In genomic region chr1:225919906-225920305, GRCh38 we compare ENCODE assay signal across 9 cellular contexts. TPM values are rescaled to one million over a fixed set of nuclear protein-coding genes. Genes with fewer than 3 reads are reported as not detected.
DNase-seq lines count a peak whose midpoint lies in the region; ATAC-seq, FAIRE-seq and TF ChIP-seq lines count a peak whose summit lies in the region.
"Had no signal": no experiment of that assay in that cellular context is flagged by ENCODE, and none has a peak within 500 bp of the region (broad histone marks: within the 10 kb centered on the region; RNA-seq: fewer than 3 reads in every experiment).

No MANE protein-coding gene starts in this region.

- intact Hi-C loops in gastrocnemius medialis (cut with DNase I; ENCODE audit: low total_unique reads) = no loop called here

- no peak for TF ChIP-seq POLR2A in gastrocnemius medialis (IDR thresholded peaks at IDR 0.05)

- peaks cover 46% of the 10 kb centered on the region for H3K4me1 Mint-ChIP-seq in stimulated activated naive CD8-positive, alpha-beta T cell treated with anti-CD3 and anti-CD28 coated beads, Interleukin-15, amount 100 ng/mL, for 72 hours
- H3K4me1 Mint-ChIP-seq in T-helper 2 cell treated with Interferon-gamma antibody and Interleukin-4, amounts not matched to agents 5 μg/mL and 100 μg/mL, for 36 hours (ENCODE audit: low read depth) = peaks cover 22% of the 10 kb centered on the region

- H3K4me1 ChIP-seq in gastrocnemius medialis = peaks cover 15 to 16% of the 10 kb centered on the region in 2 donors

- peak overlapping the region in 1 of 2 donors; percentile 88 for H3K27ac Mint-ChIP-seq in stimulated activated naive CD8-positive, alpha-beta T cell treated with anti-CD3 and anti-CD28 coated beads, Interleukin-15, amount 100 ng/mL, for 72 hours
- H3K27ac Mint-ChIP-seq in T-helper 2 cell treated with Interferon-gamma antibody and Interleukin-4, amounts not matched to agents 5 μg/mL and 100 μg/mL, for 36 hours = peak overlapping the region; percentile 55

- no peaks in the 10 kb centered on the region for H3K9me3 ChIP-seq in gastrocnemius medialis

- peak in 1 of 2 donors; percentile 44 for DNase-seq in stimulated activated naive CD8-positive, alpha-beta T cell treated with anti-CD3 and anti-CD28 coated beads, Interleukin-15, amount 100 ng/mL, for 72 hours
- DNase-seq in stimulated activated naive CD8-positive, alpha-beta T cell treated with anti-CD3 and anti-CD28 coated beads, Interleukin-15, Interleukin-2, amounts not matched to agents 100 U/mL and 50 U/mL, for 24 hours = no peak
- DNase-seq in T-helper 2 cell treated with Interferon-gamma antibody and Interleukin-4, amounts not matched to agents 5 μg/mL and 100 μg/mL, for 36 hours (ENCODE audit: low spot score) = no peak
- DNase-seq in fibroblast of villous mesenchyme (ENCODE audit: low read depth) (peak; percentile 47), gastrocnemius medialis (peak; percentile 29 to 42), GDM1 (lab: John Stamatoyannopoulos, UW) (no peak), SKM-1 treated with dmso at 0.1 percent for 144 hours (lab: John Stamatoyannopoulos, UW; ENCODE audit: unreplicated experiment) (no peak), GM19239 (ENCODE audit: insufficient read length, low spot score) (no peak)

- no peaks in the 10 kb centered on the region for H3K27me3 Mint-ChIP-seq in stimulated activated naive CD8-positive, alpha-beta T cell treated with anti-CD3 and anti-CD28 coated beads, Interleukin-15, amount 100 ng/mL, for 72 hours
- H3K27me3 Mint-ChIP-seq in T-helper 2 cell treated with Interferon-gamma antibody and Interleukin-4, amounts not matched to agents 5 μg/mL and 100 μg/mL, for 36 hours (ENCODE audit: low read depth) = no peaks in the 10 kb centered on the region

- H3K4me3 ChIP-seq in fibroblast of villous mesenchyme (ENCODE audit: low read depth, low read length) = no peak overlapping the region
- no peak overlapping the region for H3K4me3 ChIP-seq in gastrocnemius medialis

- peak overlapping the region in 1 of 4 donors; percentile 11 for H3K27ac ChIP-seq in gastrocnemius medialis

- peaks cover 0 to 42% of the 10 kb centered on the region in 2 donors for H3K36me3 ChIP-seq in gastrocnemius medialis

- no peaks in the 10 kb centered on the region for H3K27me3 ChIP-seq in gastrocnemius medialis

- H3K9me3 Mint-ChIP-seq in stimulated activated naive CD8-positive, alpha-beta T cell treated with anti-CD3 and anti-CD28 coated beads, Interleukin-15, amount 100 ng/mL, for 72 hours = no peaks in the 10 kb centered on the region
- no peaks in the 10 kb centered on the region for H3K9me3 Mint-ChIP-seq in T-helper 2 cell treated with Interferon-gamma antibody and Interleukin-4, amounts not matched to agents 5 μg/mL and 100 μg/mL, for 36 hours

- no peak for FAIRE-seq in GM19239 (lab: Jason Lieb, UNC)
- FAIRE-seq: GM18507 had no signal

- no peak for ATAC-seq in stimulated activated naive CD8-positive, alpha-beta T cell treated with anti-CD3 and anti-CD28 coated beads, Interleukin-15, amount 100 ng/mL, for 72 hours
- ATAC-seq in stimulated activated naive CD8-positive, alpha-beta T cell treated with anti-CD3 and anti-CD28 coated beads, Interleukin-15, Interleukin-2, amounts not matched to agents 100 U/mL and 50 U/mL, for 24 hours = no peak
- ATAC-seq in gastrocnemius medialis = no peak

- in situ Hi-C loops in gastrocnemius medialis (cut with MboI; ENCODE audit: low sequenced_read_pairs in 4 of 4) = loop anchor here in 2 of 4 donors (10.0 kb wide), 2 partner anchors 145 to 445 kb away; partner anchors contain the start of gene SRP9 (in 2 of the 2)

- TF ChIP-seq CTCF in fibroblast of villous mesenchyme (IDR thresholded peaks at IDR 0.05; ENCODE audit: insufficient read depth, low read depth, low read length) (no peak), gastrocnemius medialis (IDR thresholded peaks at IDR 0.05 in 4 of 5, conservative IDR thresholded peaks at IDR 0.05 in 1 of 5) (no peak)

- peak overlapping the region; percentile 42 to 69 for H3K4me3 Mint-ChIP-seq in stimulated activated naive CD8-positive, alpha-beta T cell treated with anti-CD3 and anti-CD28 coated beads, Interleukin-15, amount 100 ng/mL, for 72 hours
- peak overlapping the region; percentile 5 for H3K4me3 Mint-ChIP-seq in T-helper 2 cell treated with Interferon-gamma antibody and Interleukin-4, amounts not matched to agents 5 μg/mL and 100 μg/mL, for 36 hours

- H3K36me3 Mint-ChIP-seq in T-helper 2 cell treated with Interferon-gamma antibody and Interleukin-4, amounts not matched to agents 5 μg/mL and 100 μg/mL, for 36 hours (ENCODE audit: low read depth) = peaks cover 50% of the 10 kb centered on the region

RNA-seq across cellular contexts. Expression of gene PYCR2, which starts 4.1 kb away (rescaled TPM):
- total RNA-seq in fibroblast of villous mesenchyme (28.0 and 36.7 TPM in 2 replicates), gastrocnemius medialis (10 to 100 TPM; 31.9 to 50.3 (median 42.5) TPM)

RNA-seq across cellular contexts. Expression of gene LEFTY2, which starts 21.1 kb away (rescaled TPM):
- total RNA-seq in fibroblast of villous mesenchyme = under 0.01 TPM in 1 of 2 replicates, not detected in the other
- under 1 TPM in 1 of 4 donors, not detected in 3; 0.20 TPM for total RNA-seq in gastrocnemius medialis

RNA-seq across cellular contexts. Expression of gene LEFTY1, which starts 31.0 kb away (rescaled TPM):
- total RNA-seq in fibroblast of villous mesenchyme (0.32 TPM in 1 of 2 replicates, not detected in the other), gastrocnemius medialis (under 1 TPM in 1 of 4 donors, not detected in 3; 0.97 TPM)

RNA-seq across cellular contexts. Expression of gene TMEM63A, which starts 37.7 kb away (rescaled TPM):
- 20.3 and 26.3 TPM in 2 replicates for total RNA-seq in fibroblast of villous mesenchyme
- 10 to 100 TPM in 2 of 4 donors, 1 to 10 TPM in 2; 6.3 to 19.5 (median 10.6) TPM for total RNA-seq in gastrocnemius medialis

Comparison
In these comparisons a context has a peak if more than half of its experiments do, and no peak if none do; other contexts are left out.
1. DNase-seq: peak in fibroblast of villous mesenchyme (single experiment) and gastrocnemius medialis (2 of 2); none in stimulated activated naive CD8-positive, alpha-beta T cell treated with anti-CD3 and anti-CD28 coated beads, Interleukin-15, Interleukin-2, amounts not matched to agents 100 U/mL and 50 U/mL, for 24 hours (single experiment), T-helper 2 cell treated with Interferon-gamma antibody and Interleukin-4, amounts not matched to agents 5 μg/mL and 100 μg/mL, for 36 hours (single experiment), GDM1 (single experiment), SKM-1 treated with dmso at 0.1 percent for 144 hours (single experiment) and GM19239 (single experiment).